Comparison of ENCODE assay signal across 8 cellular contexts in the genomic region with DNA sequence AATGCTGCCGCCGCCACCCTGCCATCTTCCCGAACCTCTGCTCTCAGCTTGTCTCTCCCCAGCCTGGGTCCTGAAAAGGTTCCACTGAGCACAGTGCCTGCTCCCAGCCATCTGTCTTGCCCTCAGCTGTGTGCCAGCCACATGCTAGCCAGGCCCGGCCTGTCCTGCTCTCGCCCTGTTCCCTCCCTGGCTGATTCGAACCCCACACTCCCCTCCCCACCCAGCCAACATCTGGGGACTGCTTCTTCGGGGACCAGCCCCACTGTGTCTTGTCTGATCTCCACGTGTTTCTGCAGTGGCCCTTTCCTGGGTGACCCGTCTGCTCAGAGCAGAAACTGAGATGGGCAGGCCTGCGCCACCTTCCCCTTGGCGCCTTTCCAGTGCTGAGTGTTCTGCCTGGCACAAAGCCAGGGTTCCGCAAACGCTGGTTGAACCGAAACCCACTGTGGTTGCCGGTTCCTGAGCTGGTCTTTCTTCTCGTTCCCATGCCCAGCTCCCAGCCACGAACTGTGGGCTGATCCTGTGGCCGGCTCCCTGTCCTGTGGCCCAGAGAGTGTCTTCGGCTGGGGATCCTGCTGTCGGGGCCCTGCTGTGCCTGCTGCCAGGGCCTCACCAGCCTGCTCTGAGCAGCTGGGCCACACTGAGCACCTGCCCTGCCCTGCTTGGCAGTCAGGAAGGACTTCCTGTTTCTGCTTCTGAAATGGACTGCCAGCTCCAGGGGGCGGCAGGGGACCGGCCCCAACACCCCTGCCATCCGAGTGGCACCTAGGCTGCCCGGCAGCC.
DNase-seq lines count a peak whose midpoint lies in the region; ATAC-seq and TF ChIP-seq lines count a peak whose summit lies in the region.

No MANE protein-coding gene starts in this region.

- H3K9me3 ChIP-seq in WERI-Rb-1 (ENCODE audit: severe bottlenecking) (no peaks in the 10 kb centered on the region), breast epithelium (no peaks in the 10 kb centered on the region), mucosa of descending colon (no peaks in the 10 kb centered on the region)

- H3K4me1 ChIP-seq in breast epithelium (peaks cover 0 to 2% of the 10 kb centered on the region in 2 donors), mucosa of descending colon (ENCODE audit: low read depth) (peaks cover 49% of the 10 kb centered on the region)

- intact Hi-C loops in breast epithelium (cut with DNase I; ENCODE audit: low total_unique reads) = no loop called here
- intact Hi-C loops in mucosa of descending colon (cut with DNase I, micrococcal nuclease) = no loop called here

- H3K27ac ChIP-seq in WERI-Rb-1 (peak overlapping the region; percentile 89; the same call in 1 of the 2 replicates), breast epithelium (peak overlapping the region; percentile 65 to 69)

- H3K4me3 ChIP-seq in WERI-Rb-1 (ENCODE audit: low read depth, low read length) (no peak overlapping the region), breast epithelium (peak overlapping the region in 1 of 3 donors; percentile 44), mucosa of descending colon (no peak overlapping the region)

- H3K27me3 ChIP-seq in WERI-Rb-1 (ENCODE audit: insufficient read depth, low read depth, severe bottlenecking) (no peaks in the 10 kb centered on the region), breast epithelium (no peaks in the 10 kb centered on the region)

- TF ChIP-seq POLR2A in breast epithelium (IDR thresholded peaks at IDR 0.05) = no peak

- no peaks in the 10 kb centered on the region for H3K36me3 ChIP-seq in WERI-Rb-1
- no peaks in the 10 kb centered on the region for H3K36me3 ChIP-seq in breast epithelium
- no peaks in the 10 kb centered on the region for H3K36me3 ChIP-seq in mucosa of descending colon (ENCODE audit: low read depth)

- ATAC-seq in GM18867 (IDR thresholded peaks at IDR 0.05; ENCODE audit: unreplicated experiment) = peak; percentile 35
- ATAC-seq in mucosa of descending colon = peak; percentile 82
- no peak for ATAC-seq in GM18502 (IDR thresholded peaks at IDR 0.05; ENCODE audit: poor library complexity, unreplicated experiment)

- in situ Hi-C loops in ACHN (cut with HindIII; ENCODE audit: low pct_ligation_motif_present, low pct_unique_long_range_greater_than_20kb, low sequenced_read_pairs) = no loop called here

- no peak for TF ChIP-seq CTCF in WERI-Rb-1 (IDR thresholded peaks at IDR 0.05; ENCODE audit: low read depth, low read length)
- no peak for TF ChIP-seq CTCF in breast epithelium (IDR thresholded peaks at IDR 0.05)
- TF ChIP-seq CTCF in mucosa of descending colon (IDR thresholded peaks at IDR 0.05) = no peak

- DNase-seq in MV-4-11 (lab: John Stamatoyannopoulos, UW) = peak; percentile 99
- no peak for DNase-seq in WERI-Rb-1
- DNase-seq in breast epithelium (ENCODE audit: low spot score in 2 of 2) = peak; percentile 53 to 58
- DNase-seq in mucosa of descending colon = peak; percentile 88 to 92 (median 91)
- DNase-seq in stimulated activated CD8-positive, alpha-beta memory T cell treated with anti-CD3 and anti-CD28 coated beads, Interleukin-4, amount 100 ng/mL, for 1 hour (ENCODE audit: low read depth in 2 of 2, low spot score in 1 of 2) = peak; percentile 44 to 64
- no peak for DNase-seq in ACHN

Comparison
In these comparisons a context has a peak if more than half of its experiments do, and no peak if none do; other contexts are left out.
1. DNase-seq: peak in MV-4-11 (single experiment), breast epithelium (2 of 2), mucosa of descending colon (3 of 3) and stimulated activated CD8-positive, alpha-beta memory T cell treated with anti-CD3 and anti-CD28 coated beads, Interleukin-4, amount 100 ng/mL, for 1 hour (2 of 2); none in WERI-Rb-1 (single experiment) and ACHN (single experiment).